ENCODE assay signal across 26 cellular contexts in the genomic region with DNA sequence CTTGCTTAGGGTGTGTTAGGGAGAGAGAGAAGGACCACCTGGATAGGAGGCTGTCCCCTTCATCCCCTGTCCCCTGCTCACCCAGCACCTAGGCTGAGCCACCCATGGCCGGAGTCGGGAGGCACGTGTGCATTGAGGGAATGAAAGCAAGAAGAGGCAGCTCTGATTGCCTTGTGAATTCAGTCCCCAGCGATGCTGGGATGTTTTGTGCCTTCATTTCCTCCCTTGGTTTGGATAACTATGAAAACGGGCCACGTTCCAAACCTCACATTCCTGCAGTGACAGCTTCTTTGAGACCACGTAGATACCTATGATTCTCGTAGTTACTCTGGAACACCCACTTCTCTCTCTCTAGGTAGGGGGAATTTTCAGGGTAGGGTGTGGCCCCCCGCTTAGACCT.
DNase-seq lines count a peak whose midpoint lies in the region; ATAC-seq and TF ChIP-seq lines count a peak whose summit lies in the region.
"Had no signal": no experiment of that assay in that cellular context is flagged by ENCODE, and none has a peak within 500 bp of the region (broad histone marks: within the 10 kb centered on the region; RNA-seq: fewer than 3 reads in every experiment).

No MANE protein-coding gene starts in this region.

- TF ChIP-seq CTCF in right atrium auricular region (IDR thresholded peaks at IDR 0.05) (no peak), fibroblast of the aortic adventitia (IDR thresholded peaks at IDR 0.05; ENCODE audit: insufficient read depth, low read length) (no peak), glutamatergic neuron (IDR thresholded peaks at IDR 0.05; ENCODE audit: partially characterized antibody, unreplicated experiment) (no peak), tibial nerve (IDR thresholded peaks at IDR 0.05) (no peak)

- ATAC-seq in left ventricle myocardium superior = peak; percentile 13
- no peak for ATAC-seq in T-helper 17 cell
- ATAC-seq in GM19452 (IDR thresholded peaks at IDR 0.05; ENCODE audit: unreplicated experiment) = no peak
- ATAC-seq in HG03097 (IDR thresholded peaks at IDR 0.05; ENCODE audit: low FRiP score, unreplicated experiment) = no peak
- ATAC-seq: activated CD4-positive, alpha-beta T cell treated with anti-CD3 and anti-CD28 coated beads for 36 hours; effector memory CD8-positive, alpha-beta T cell had no signal

- peaks cover 2% of the 10 kb centered on the region for H3K9me3 Mint-ChIP-seq in glutamatergic neuron (ENCODE audit: unreplicated experiment)
- H3K9me3 Mint-ChIP-seq: activated naive CD4-positive, alpha-beta T cell treated with anti-CD3 and anti-CD28 coated beads, Interleukin-2, amount 50 U/mL, for 24 hours; effector memory CD8-positive, alpha-beta T cell; memory B cell; stimulated activated naive CD8-positive, alpha-beta T cell treated with anti-CD3 and anti-CD28 coated beads, Interleukin-15, Interleukin-2, amounts not matched to agents 100 ng/mL and 50 ng/mL, for 24 hours; T-helper 1 cell treated with Interleukin-12 subunit alpha and Interleukin-12 subunit beta and Interleukin-4 antibody, amounts not matched to agents 30 μg/mL and 1 μg/mL, for 36 hours had no signal

- H3K9me3 ChIP-seq in right atrium auricular region (no peaks in the 10 kb centered on the region), T-helper 17 cell (ENCODE audit: control insufficient read depth, low read length, poor library complexity, severe bottlenecking) (no peaks in the 10 kb centered on the region), tibial nerve (no peaks in the 10 kb centered on the region)
- H3K9me3 ChIP-seq: BLaER1 treated with 17β-estradiol and CSF1 and Interleukin-3, amounts not matched to agents 10 nM and 100 nM; esophagus muscularis mucosa; Peyer's patch; SJSA1; transverse colon had no signal

- H3K36me3 ChIP-seq in right atrium auricular region (no peaks in the 10 kb centered on the region), tibial nerve (no peaks in the 10 kb centered on the region)
- H3K36me3 ChIP-seq: BLaER1 treated with 17β-estradiol and CSF1 and Interleukin-3, amounts not matched to agents 10 nM and 100 nM; Peyer's patch; SJSA1; transverse colon had no signal

- WGBS in tibial nerve, 2 donors = 57 to 64% methylated on average over 9 of the region's 9 CpGs

- intact Hi-C loops in left ventricle myocardium superior (cut with micrococcal nuclease) = no loop called here

- H3K27ac ChIP-seq in right atrium auricular region (no peak overlapping the region), tibial nerve (no peak overlapping the region)
- H3K27ac ChIP-seq: BLaER1 treated with 17β-estradiol and CSF1 and Interleukin-3, amounts not matched to agents 10 nM and 100 nM; esophagus muscularis mucosa; Peyer's patch; SJSA1; transverse colon had no signal

- H3K27ac Mint-ChIP-seq in T-helper 17 cell (peak overlapping the region; percentile 29), glutamatergic neuron (ENCODE audit: unreplicated experiment) (no peak overlapping the region)
- H3K27ac Mint-ChIP-seq: activated CD4-positive, alpha-beta T cell treated with anti-CD3 and anti-CD28 coated beads for 36 hours; activated naive CD4-positive, alpha-beta T cell treated with anti-CD3 and anti-CD28 coated beads, Interleukin-2, amount 50 U/mL, for 24 hours; effector memory CD8-positive, alpha-beta T cell; memory B cell; stimulated activated naive CD8-positive, alpha-beta T cell treated with anti-CD3 and anti-CD28 coated beads, Interleukin-15, Interleukin-2, amounts not matched to agents 100 ng/mL and 50 ng/mL, for 24 hours; T-helper 1 cell treated with Interleukin-12 subunit alpha and Interleukin-12 subunit beta and Interleukin-4 antibody, amounts not matched to agents 30 μg/mL and 1 μg/mL, for 36 hours had no signal

- no peak for TF ChIP-seq EP300 in tibial nerve (IDR thresholded peaks at IDR 0.05)

- H3K36me3 Mint-ChIP-seq in T-helper 17 cell (ENCODE audit: low read depth) (peaks cover 10% of the 10 kb centered on the region), glutamatergic neuron (ENCODE audit: unreplicated experiment) (no peaks in the 10 kb centered on the region)

- no peak overlapping the region for H3K4me3 ChIP-seq in right atrium auricular region
- no peak overlapping the region for H3K4me3 ChIP-seq in fibroblast of the aortic adventitia (ENCODE audit: low read depth, low read length)
- no peak overlapping the region for H3K4me3 ChIP-seq in tibial nerve
- H3K4me3 ChIP-seq: BLaER1 treated with 17β-estradiol and CSF1 and Interleukin-3, amounts not matched to agents 10 nM and 100 nM; esophagus muscularis mucosa; Peyer's patch; SJSA1; transverse colon had no signal

- H3K4me1 ChIP-seq in right atrium auricular region (peaks cover 0 to 19% of the 10 kb centered on the region in 2 donors), tibial nerve (peaks cover 0 to 27% (median 0%) of the 10 kb centered on the region in 4 donors)
- H3K4me1 ChIP-seq: SJSA1 had no signal

- H3K27me3 ChIP-seq in right atrium auricular region (no peaks in the 10 kb centered on the region), tibial nerve (no peaks in the 10 kb centered on the region)
- H3K27me3 ChIP-seq: esophagus muscularis mucosa, Peyer's patch, transverse colon had no signal

- H3K27me3 Mint-ChIP-seq in T-helper 17 cell (no peaks in the 10 kb centered on the region), glutamatergic neuron (ENCODE audit: unreplicated experiment) (peaks cover 5% of the 10 kb centered on the region)
- H3K27me3 Mint-ChIP-seq: activated naive CD4-positive, alpha-beta T cell treated with anti-CD3 and anti-CD28 coated beads, Interleukin-2, amount 50 U/mL, for 24 hours; effector memory CD8-positive, alpha-beta T cell had no signal

- no peak for DNase-seq in left ventricle myocardium superior
- DNase-seq in right atrium auricular region (ENCODE audit: low spot score) = no peak
- no peak for DNase-seq in T-helper 17 cell
- peak; percentile 64 for DNase-seq in fibroblast of the aortic adventitia (ENCODE audit: low read depth)
- no peak for DNase-seq in glutamatergic neuron
- DNase-seq in tibial nerve (ENCODE audit: low spot score in 2 of 2) = no peak
- DNase-seq: activated CD4-positive, alpha-beta T cell treated with anti-CD3 and anti-CD28 coated beads for 36 hours; activated T-cell treated with anti-CD3 and anti-CD28 coated beads, Interleukin-2, amount 50 U/mL, for 48 hours; effector memory CD8-positive, alpha-beta T cell; GDM1; NCI-H146; NCI-H510A treated with DMSO at 0.1 percent for 48 hours; occipital lobe; Peyer's patch; retina; stimulated activated CD4-positive, alpha-beta T cell treated with anti-CD3 and anti-CD28 coated beads, Interleukin-12 subunit alpha, Interleukin-12 subunit beta, amount 100 ng/mL, for 4 hours; transverse colon had no signal

- TF ChIP-seq POLR2A in tibial nerve (IDR thresholded peaks at IDR 0.05) = no peak

- H3K4me1 Mint-ChIP-seq in T-helper 17 cell (peaks cover 27% of the 10 kb centered on the region), glutamatergic neuron (ENCODE audit: low read depth, unreplicated experiment) (no peaks in the 10 kb centered on the region)
- H3K4me1 Mint-ChIP-seq: memory B cell had no signal

- H3K4me3 Mint-ChIP-seq in T-helper 17 cell (no peak overlapping the region), glutamatergic neuron (ENCODE audit: unreplicated experiment) (no peak overlapping the region)
- H3K4me3 Mint-ChIP-seq: activated CD4-positive, alpha-beta T cell treated with anti-CD3 and anti-CD28 coated beads for 36 hours; activated naive CD4-positive, alpha-beta T cell treated with anti-CD3 and anti-CD28 coated beads, Interleukin-2, amount 50 U/mL, for 24 hours; effector memory CD8-positive, alpha-beta T cell; memory B cell; stimulated activated naive CD8-positive, alpha-beta T cell treated with anti-CD3 and anti-CD28 coated beads, Interleukin-15, Interleukin-2, amounts not matched to agents 100 ng/mL and 50 ng/mL, for 24 hours; T-helper 1 cell treated with Interleukin-12 subunit alpha and Interleukin-12 subunit beta and Interleukin-4 antibody, amounts not matched to agents 30 μg/mL and 1 μg/mL, for 36 hours had no signal
